Comparison of ENCODE assay signal across 9 cellular contexts in the genomic region with DNA sequence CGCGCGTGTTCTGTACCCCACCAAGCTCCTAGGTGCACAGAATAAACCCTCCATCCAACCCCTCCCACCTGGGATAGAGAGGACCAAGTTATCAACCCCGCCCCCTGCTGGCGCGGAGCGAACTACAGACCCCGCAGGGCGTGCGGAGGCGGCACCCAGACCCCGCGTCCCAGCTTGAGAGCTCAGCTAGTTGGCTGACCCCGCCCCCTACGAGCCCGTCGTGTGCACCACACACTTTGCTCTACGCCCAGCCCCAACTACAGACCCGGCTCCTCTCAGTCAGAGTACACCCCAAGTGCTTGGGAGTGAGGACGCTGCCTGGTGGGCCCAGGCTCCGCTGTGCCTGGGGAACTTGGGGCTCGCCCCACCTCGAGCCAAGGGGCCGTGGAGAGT. TPM values are rescaled to one million over a fixed set of nuclear protein-coding genes. Genes with fewer than 3 reads are reported as not detected.
DNase-seq lines count a peak whose midpoint lies in the region; ATAC-seq, FAIRE-seq and TF ChIP-seq lines count a peak whose summit lies in the region.
"Had no signal": no experiment of that assay in that cellular context is flagged by ENCODE, and none has a peak within 500 bp of the region (broad histone marks: within the 10 kb centered on the region; RNA-seq: fewer than 3 reads in every experiment).

No MANE protein-coding gene starts in this region.

- FAIRE-seq in GM12891 (lab: Jason Lieb, UNC), result no peak

- no peaks in the 10 kb centered on the region for H4K20me1 ChIP-seq in SU-DHL-6 (ENCODE audit: low read depth, low read length)

- H3K4me3 ChIP-seq in SU-DHL-6 (ENCODE audit: insufficient read depth, low read length, poor library complexity, severe bottlenecking) (no peak overlapping the region), fibroblast of villous mesenchyme (ENCODE audit: low read depth, low read length) (no peak overlapping the region)

- H3K9ac ChIP-seq in SU-DHL-6 (ENCODE audit: low read length), result no peak overlapping the region

- no peaks in the 10 kb centered on the region for H3K79me2 ChIP-seq in SU-DHL-6 (ENCODE audit: insufficient read depth, low read length)

- DNase-seq in GM12891 (ENCODE audit: insufficient read length, low spot score) (peak; percentile 46), fibroblast of villous mesenchyme (ENCODE audit: low read depth) (peak; percentile 8), putamen (ENCODE audit: low spot score) (peak; percentile 53), NCI-H1048 (lab: John Stamatoyannopoulos, UW) (no peak), kidney glomerular epithelial cell (lab: John Stamatoyannopoulos, UW) (no peak)

- no peaks in the 10 kb centered on the region for H3K27me3 ChIP-seq in SU-DHL-6 (ENCODE audit: low read length)

- no peaks in the 10 kb centered on the region for H3K9me2 ChIP-seq in SU-DHL-6 (replicated peaks; ENCODE audit: insufficient read depth, low read length)

- H3F3A ChIP-seq in SU-DHL-6 (ENCODE audit: insufficient read depth), result no peaks in the 10 kb centered on the region

- H3K27ac ChIP-seq in SU-DHL-6 (ENCODE audit: low read depth, low read length), result no peak overlapping the region

- no peak overlapping the region for H3K4me2 ChIP-seq in SU-DHL-6 (ENCODE audit: low read depth, low read length, poor library complexity, severe bottlenecking)

- peak; percentile 10 for TF ChIP-seq CTCF in SU-DHL-6 (IDR thresholded peaks at IDR 0.05; ENCODE audit: insufficient read depth, low read length, poor library complexity, severe bottlenecking)
- peak; percentile 33 for TF ChIP-seq CTCF in fibroblast of villous mesenchyme (IDR thresholded peaks at IDR 0.05; ENCODE audit: insufficient read depth, low read depth, low read length)

- H3K9me3 ChIP-seq in SU-DHL-6 (ENCODE audit: insufficient read depth, low read length), result no peaks in the 10 kb centered on the region

- TF ChIP-seq POLR2A in GM12891 (IDR thresholded peaks at IDR 0.05; ENCODE audit: low read depth, low read length), result no peak

- no peak overlapping the region for H2AFZ ChIP-seq in SU-DHL-6 (ENCODE audit: low read depth, low read length, severe bottlenecking)

- ATAC-seq in GM21737 (IDR thresholded peaks at IDR 0.05; ENCODE audit: unreplicated experiment), result no peak
- no peak for ATAC-seq in HG03196 (IDR thresholded peaks at IDR 0.05; ENCODE audit: unreplicated experiment)

- H3K36me3 ChIP-seq in SU-DHL-6 (ENCODE audit: low read length), result no peaks in the 10 kb centered on the region

TF ChIP-seq in GM12891, 5 proteins besides CTCF, POLR2A, EP300 and RAD21:
- no peak for TF ChIP-seq POLR2AphosphoS5 (IDR thresholded peaks at IDR 0.05; ENCODE audit: low read depth, low read length)
- no peak for TF ChIP-seq TAF1 (IDR thresholded peaks at IDR 0.05; ENCODE audit: low read depth, low read length)
- TF ChIP-seq SPI1 (IDR thresholded peaks at IDR 0.05; ENCODE audit: low read depth, low read length), result no peak
- TF ChIP-seq POU2F2 (IDR thresholded peaks at IDR 0.05; ENCODE audit: low read depth, low read length), result no peak
- no peak for TF ChIP-seq PAX5 (IDR thresholded peaks at IDR 0.05; ENCODE audit: insufficient read depth, low read length, severe bottlenecking)

RNA-seq across cellular contexts. Expression of a gene that starts 1.5 kb away (rescaled TPM):
- 0.28 TPM for polyA plus RNA-seq in GM12891 (2012; ENCODE audit: low read depth, missing spikeins)
- total RNA-seq in fibroblast of villous mesenchyme, result under 0.01 and 1.3 TPM in 2 replicates
- total RNA-seq: myocyte had no signal

Comparison
In these comparisons a context has a peak if more than half of its experiments do, and no peak if none do; other contexts are left out.
1. DNase-seq: peak in GM12891 (single experiment), fibroblast of villous mesenchyme (single experiment) and putamen (single experiment); none in NCI-H1048 (single experiment) and kidney glomerular epithelial cell (single experiment).